ENCODE assay signal across 8 cellular contexts in genomic region chr12:95117178-95117599, GRCh38. TPM values are rescaled to one million over a fixed set of nuclear protein-coding genes. Genes with fewer than 3 reads are reported as not detected.
A peak's percentile ranks its signal among the peaks of the same experiment; 100 is the strongest.
DNase-seq lines count a peak whose midpoint lies in the region; ATAC-seq and TF ChIP-seq lines count a peak whose summit lies in the region.

No MANE protein-coding gene starts in this region.

- peak; percentile 56 for ATAC-seq in GM18499 (IDR thresholded peaks at IDR 0.05; ENCODE audit: insufficient read depth, unreplicated experiment)
- peak; percentile 71 for ATAC-seq in HG03095 (IDR thresholded peaks at IDR 0.05; ENCODE audit: unreplicated experiment)
- peak; percentile 63 for ATAC-seq in WTC11

- no peaks in the 10 kb centered on the region for H3K27me3 Mint-ChIP-seq in WTC11 (ENCODE audit: low read depth)

- H3K36me3 Mint-ChIP-seq in WTC11, result peaks cover 15% of the 10 kb centered on the region

- no peaks in the 10 kb centered on the region for H3K9me3 Mint-ChIP-seq in WTC11

- POLR2A ChIA-PET in WTC11 (lab: Charles Lee), result no interaction called here

- peak; percentile 53 for TF ChIP-seq CTCF in WTC11 (IDR thresholded peaks at IDR 0.05)

- CTCF ChIA-PET in WTC11 (lab: Charles Lee), result interaction anchor here (0.6 to 1.6 kb wide), 13 partner anchors 8 to 458 kb away, joined by 3 to 18 read pairs (median 5); partner anchors contain the start of genes FGD6, NR2C1 and VEZT

- DNase-seq in A172 (ENCODE audit: low spot score), result peak; percentile 75
- peak; percentile 84 for DNase-seq in NCI-H2196 (lab: John Stamatoyannopoulos, UW; ENCODE audit: unreplicated experiment)
- DNase-seq in WTC11 (ENCODE audit: low spot score), result peak; percentile 28
- peak; percentile 76 for DNase-seq in cerebellum (ENCODE audit: low spot score)
- peak; percentile 91 for DNase-seq in left kidney (ENCODE audit: low read depth, low spot score)
- DNase-seq in stimulated activated CD4-positive, alpha-beta T cell treated with anti-CD3 and anti-CD28 coated beads, Interleukin-4, amount 100 ng/mL, for 48 hours (ENCODE audit: low read depth in 2 of 2), result peak; percentile 29 to 44

- no peak overlapping the region for H3K4me3 Mint-ChIP-seq in WTC11

- peak overlapping the region; percentile 65 for H3K27ac Mint-ChIP-seq in WTC11

- peaks cover 36% of the 10 kb centered on the region for H3K4me1 Mint-ChIP-seq in WTC11

TF ChIP-seq in WTC11, 78 proteins besides CTCF, POLR2A, EP300 and RAD21:
- TF ChIP-seq JAZF1 (CRISPR knock-in tag; IDR thresholded peaks at IDR 0.05) (no peak), TEAD4 (CRISPR knock-in tag; IDR thresholded peaks at IDR 0.05) (no peak), ATF6 (CRISPR knock-in tag; IDR thresholded peaks at IDR 0.05) (no peak), ZNF121 (CRISPR knock-in tag; IDR thresholded peaks at IDR 0.05) (0 out of 2 replicates have a peak, but pooled peaks have one; percentile 19)

RNA-seq across cellular contexts. Expression of gene NR2C1, which starts 43.8 kb away (rescaled TPM):
- total RNA-seq in A172 (2014; rRNA removed; shearing (Covaris generic)), result 15.6 and 22.2 TPM in 2 replicates
- total RNA-seq in WTC11 (2021), result 45.4 to 53.0 TPM (median 51.1 TPM) in 3 replicates
- total RNA-seq in cerebellum, result 71.0 TPM

Comparison
In these comparisons a context has a peak if more than half of its experiments do, and no peak if none do; other contexts are left out.
1. Peak in every context shown above with its lines: DNase-seq and ATAC-seq.
2. DNase-seq: peak in every context shown above with its lines; median percentile 91 in left kidney; 84 in NCI-H2196; 76 in cerebellum; 75 in A172; 36 in stimulated activated CD4-positive, alpha-beta T cell treated with anti-CD3 and anti-CD28 coated beads, Interleukin-4, amount 100 ng/mL, for 48 hours; 28 in WTC11.